16 cellular contexts compared by ENCODE assay signal in the genomic region with DNA sequence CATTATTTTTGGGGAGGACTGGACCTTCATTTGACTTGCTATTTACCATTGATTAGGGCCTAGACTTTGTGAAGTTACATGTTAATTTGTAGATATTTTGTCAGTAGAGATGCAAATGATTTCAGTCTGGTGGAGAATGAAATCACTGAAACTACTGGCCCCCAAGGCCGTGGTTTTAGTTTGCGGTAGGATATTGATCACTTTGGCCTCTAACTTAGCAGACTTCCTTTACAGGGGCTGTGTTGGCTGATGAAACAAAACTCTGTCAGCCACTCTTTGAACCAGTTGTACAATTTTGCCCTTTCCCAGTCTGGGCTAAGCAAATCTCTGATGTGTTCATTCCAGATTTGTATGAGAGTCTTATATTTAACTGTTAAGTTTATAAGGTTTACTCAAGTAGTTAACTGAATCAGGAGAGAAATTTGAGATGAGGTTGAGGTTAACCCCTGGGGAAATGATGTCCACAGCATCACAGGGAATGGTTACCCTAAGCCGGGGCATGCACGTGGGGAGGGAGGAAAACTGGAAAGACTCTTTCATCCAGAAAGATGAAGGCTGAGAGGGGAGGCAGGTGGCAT.
DNase-seq lines count a peak whose midpoint lies in the region; ATAC-seq and TF ChIP-seq lines count a peak whose summit lies in the region.
"Had no signal": no experiment of that assay in that cellular context is flagged by ENCODE, and none has a peak within 500 bp of the region (broad histone marks: within the 10 kb centered on the region; RNA-seq: fewer than 3 reads in every experiment).

No MANE protein-coding gene starts in this region.

- peaks cover 21% of the 10 kb centered on the region for H3K36me3 Mint-ChIP-seq in Calu3 (ENCODE audit: insufficient read depth, unreplicated experiment)
- H3K36me3 Mint-ChIP-seq: neural progenitor cell had no signal

- ATAC-seq in GM18517 (IDR thresholded peaks at IDR 0.05; ENCODE audit: unreplicated experiment), result peak; percentile 63
- ATAC-seq in GM21528 (IDR thresholded peaks at IDR 0.05; ENCODE audit: low FRiP score, unreplicated experiment), result peak; percentile 71
- ATAC-seq in HG03457 (IDR thresholded peaks at IDR 0.05; ENCODE audit: unreplicated experiment), result peak; percentile 72
- ATAC-seq: right cardiac atrium had no signal

- H3K4me3 Mint-ChIP-seq in Calu3 (ENCODE audit: low read depth, unreplicated experiment), result no peak overlapping the region
- H3K4me3 Mint-ChIP-seq: central memory CD8-positive, alpha-beta T cell; neural progenitor cell had no signal

- peaks cover 9% of the 10 kb centered on the region for H3K9me3 Mint-ChIP-seq in Calu3 (ENCODE audit: low read depth, unreplicated experiment)

- H3K27ac Mint-ChIP-seq in Calu3 (ENCODE audit: unreplicated experiment), result peak overlapping the region; percentile 64
- H3K27ac Mint-ChIP-seq: activated naive CD4-positive, alpha-beta T cell treated with anti-CD3 and anti-CD28 coated beads, Interleukin-2, amount 50 U/mL, for 72 hours; neural progenitor cell had no signal

- peaks cover 53% of the 10 kb centered on the region for H3K27me3 ChIP-seq in left ventricle myocardium inferior (ENCODE audit: low read depth)

- H3K4me3 ChIP-seq in left ventricle myocardium inferior, result no peak overlapping the region
- H3K4me3 ChIP-seq: neural progenitor cell had no signal

- no peaks in the 10 kb centered on the region for H3K27me3 Mint-ChIP-seq in Calu3 (ENCODE audit: unreplicated experiment)

- H3K4me1 Mint-ChIP-seq in Calu3 (ENCODE audit: low read depth, unreplicated experiment), result peaks cover 40% of the 10 kb centered on the region

- H3K4me1 ChIP-seq in left ventricle myocardium inferior, result no peaks in the 10 kb centered on the region
- H3K4me1 ChIP-seq: neural progenitor cell had no signal

- no peak overlapping the region for H3K27ac ChIP-seq in left ventricle myocardium inferior (replicated peaks)
- H3K27ac ChIP-seq: neural progenitor cell had no signal

- peaks cover 21% of the 10 kb centered on the region for H3K9me3 ChIP-seq in left ventricle myocardium inferior (replicated peaks)

- no peak for DNase-seq in Calu3
- no peak for DNase-seq in left ventricle myocardium inferior
- DNase-seq in T1000 (lab: John Stamatoyannopoulos, UW), result no peak
- DNase-seq in HCEC 1CT, result no peak
- DNase-seq in NCI-H82 treated with DMSO at 0.1 percent for 48 hours (lab: John Stamatoyannopoulos, UW; ENCODE audit: unreplicated experiment), result no peak
- DNase-seq: AML-193, erythroblast, H7, hippocampal formation, right cardiac atrium had no signal

- TF ChIP-seq CTCF in Calu3 (IDR thresholded peaks at IDR 0.05; ENCODE audit: unreplicated experiment), result no peak
- TF ChIP-seq CTCF in left ventricle myocardium inferior (IDR thresholded peaks at IDR 0.05; ENCODE audit: borderline replicate concordance), result no peak

- CTCF ChIA-PET in Calu3 (lab: Charles Lee), result no interaction called here

- BruUV-seq in Calu3 (replicated peaks; lab: Mats Ljungman, UMichigan), result no TSS peak

- no peaks in the 10 kb centered on the region for H3K36me3 ChIP-seq in left ventricle myocardium inferior
- H3K36me3 ChIP-seq: neural progenitor cell had no signal

- intact Hi-C loops in Calu3 (cut with micrococcal nuclease; ENCODE audit: unreplicated experiment) (loop anchor here (5.0 kb wide), 4 partner anchors 40 to 190 kb away; partner anchors contain the start of genes INSIG1 and PAXIP1), left ventricle myocardium inferior (cut with micrococcal nuclease) (loop anchor here (5.0 kb wide), 1 partner anchor 150 kb away; no protein-coding TSS in a partner anchor)
